ENCODE assay signal across 9 cellular contexts in genomic region chr2:193963472-193964119, GRCh38.
DNase-seq lines count a peak whose midpoint lies in the region; ATAC-seq, FAIRE-seq and TF ChIP-seq lines count a peak whose summit lies in the region.
"Had no signal": no experiment of that assay in that cellular context is flagged by ENCODE, and none has a peak within 500 bp of the region (broad histone marks: within the 10 kb centered on the region; RNA-seq: fewer than 3 reads in every experiment).

No MANE protein-coding gene starts in this region.

- H3K4me3 Mint-ChIP-seq in astrocyte (ENCODE audit: unreplicated experiment) = no peak overlapping the region
- H3K4me3 Mint-ChIP-seq: IgD-negative memory B cell had no signal

- H2AFZ ChIP-seq in KMS-11 (ENCODE audit: low read depth) (no peak overlapping the region), astrocyte (ENCODE audit: low read depth, low read length) (no peak overlapping the region), osteoblast (ENCODE audit: low read length) (no peak overlapping the region)

- H3K4me3 ChIP-seq in KMS-11 (IDR thresholded peaks at IDR 0.05; ENCODE audit: insufficient read depth, low read depth, low read length) = no peak overlapping the region
- no peak overlapping the region for H3K4me3 ChIP-seq in astrocyte (ENCODE audit: insufficient read depth, low read depth, low read length)
- H3K4me3 ChIP-seq in osteoblast (ENCODE audit: insufficient read depth, low read length) = no peak overlapping the region
- H3K4me3 ChIP-seq in kidney (ENCODE audit: low read length in 2 of 2) = no peak overlapping the region

- H3K9ac ChIP-seq in KMS-11 = no peak overlapping the region
- H3K9ac ChIP-seq in astrocyte (ENCODE audit: low read length) = no peak overlapping the region
- H3K9ac ChIP-seq in kidney (ENCODE audit: low read length in 2 of 2) = no peak overlapping the region

- H3K79me2 ChIP-seq in KMS-11 (ENCODE audit: insufficient read depth, low read depth) (no peaks in the 10 kb centered on the region), astrocyte (ENCODE audit: insufficient read depth, low read length) (no peaks in the 10 kb centered on the region), osteoblast (ENCODE audit: insufficient read depth, low read length) (no peaks in the 10 kb centered on the region)

- H3K36me3 ChIP-seq in KMS-11 (ENCODE audit: insufficient read depth) (no peaks in the 10 kb centered on the region), astrocyte (ENCODE audit: insufficient read depth, low read length) (no peaks in the 10 kb centered on the region), osteoblast (ENCODE audit: insufficient read depth, low read length) (no peaks in the 10 kb centered on the region), kidney (ENCODE audit: control insufficient read depth in 1 of 2, insufficient read depth in 2 of 2, low read length in 2 of 2) (no peaks in the 10 kb centered on the region)

- H4K20me1 ChIP-seq in KMS-11 (ENCODE audit: insufficient read depth) (no peaks in the 10 kb centered on the region), astrocyte (ENCODE audit: insufficient read depth, low read length) (no peaks in the 10 kb centered on the region), osteoblast (ENCODE audit: insufficient read depth, low read length) (no peaks in the 10 kb centered on the region)

- H3K9me3 Mint-ChIP-seq in astrocyte (ENCODE audit: unreplicated experiment) = no peaks in the 10 kb centered on the region
- H3K9me3 Mint-ChIP-seq: IgD-negative memory B cell had no signal

- H3K27ac ChIP-seq in KMS-11 (no peak overlapping the region), astrocyte (ENCODE audit: low read depth, low read length) (no peak overlapping the region), osteoblast (ENCODE audit: low read depth, low read length) (no peak overlapping the region), kidney (ENCODE audit: low read depth in 2 of 2, low read length in 2 of 2) (no peak overlapping the region)

- H3K36me3 Mint-ChIP-seq in astrocyte (ENCODE audit: low read depth, unreplicated experiment) = no peaks in the 10 kb centered on the region
- H3K36me3 Mint-ChIP-seq: IgD-negative memory B cell had no signal

- H3K4me1 ChIP-seq in KMS-11 (ENCODE audit: low read depth, poor library complexity, severe bottlenecking) = peaks cover 7% of the 10 kb centered on the region
- H3K4me1 ChIP-seq in astrocyte (ENCODE audit: insufficient read depth, low read length) = peaks cover 2% of the 10 kb centered on the region
- no peaks in the 10 kb centered on the region for H3K4me1 ChIP-seq in osteoblast (ENCODE audit: insufficient read depth, low read length)
- no peaks in the 10 kb centered on the region for H3K4me1 ChIP-seq in kidney (ENCODE audit: control insufficient read depth in 1 of 2, insufficient read depth in 1 of 2, low read depth in 1 of 2, low read length in 2 of 2)

- H3K27me3 ChIP-seq in KMS-11 (ENCODE audit: insufficient read depth, low read depth) = no peaks in the 10 kb centered on the region
- no peaks in the 10 kb centered on the region for H3K27me3 ChIP-seq in astrocyte (ENCODE audit: insufficient read depth, low read length)
- H3K27me3 ChIP-seq in osteoblast (ENCODE audit: insufficient read depth, low read length) = no peaks in the 10 kb centered on the region

- H3K4me1 Mint-ChIP-seq in astrocyte (ENCODE audit: low read depth, unreplicated experiment) = peaks cover 17% of the 10 kb centered on the region
- H3K4me1 Mint-ChIP-seq: IgD-negative memory B cell had no signal

- peak overlapping the region; percentile 73 for H3K27ac Mint-ChIP-seq in astrocyte (ENCODE audit: unreplicated experiment)
- H3K27ac Mint-ChIP-seq: IgD-negative memory B cell had no signal

- H3K27me3 Mint-ChIP-seq in astrocyte (ENCODE audit: low read depth, unreplicated experiment) = no peaks in the 10 kb centered on the region
- H3K27me3 Mint-ChIP-seq: IgD-negative memory B cell had no signal

- DNase-seq in COR-L47 (lab: John Stamatoyannopoulos, UW) (peak; percentile 41), astrocyte (ENCODE audit: low read depth) (peak; percentile 12), osteoblast (ENCODE audit: insufficient read length, low spot score, missing footprints) (peak; percentile 13), kidney (no peak), NCI-H128 (lab: John Stamatoyannopoulos, UW; ENCODE audit: unreplicated experiment) (no peak)

- peak; percentile 43; the same call in 1 of the 2 replicates for TF ChIP-seq CTCF in KMS-11 (conservative IDR thresholded peaks at IDR 0.05; ENCODE audit: low read depth, low read length)
- peak; percentile 66 for TF ChIP-seq CTCF in astrocyte (IDR thresholded peaks at IDR 0.05; ENCODE audit: insufficient read depth, low read depth, low read length)
- peak; percentile 57 for TF ChIP-seq CTCF in osteoblast (IDR thresholded peaks at IDR 0.05; ENCODE audit: extremely low read depth, low read depth, low read length)
- TF ChIP-seq CTCF in kidney (IDR thresholded peaks at IDR 0.05; ENCODE audit: borderline replicate concordance, extremely low read depth, insufficient read depth) = no peak

- no peak for FAIRE-seq in astrocyte (lab: Jason Lieb, UNC)
- FAIRE-seq in kidney (lab: Jason Lieb, UNC) = no peak

- ATAC-seq in GM19372 (IDR thresholded peaks at IDR 0.05; ENCODE audit: low read depth, unreplicated experiment) (peak; percentile 72), GM18520 (IDR thresholded peaks at IDR 0.05; ENCODE audit: unreplicated experiment) (no peak)

- intact Hi-C loops in kidney (cut with DNase I) = no loop called here

- H3K9me3 ChIP-seq in astrocyte (ENCODE audit: insufficient read depth, low read depth, low read length) (no peaks in the 10 kb centered on the region), osteoblast (ENCODE audit: low read depth, low read length) (no peaks in the 10 kb centered on the region), kidney (ENCODE audit: control insufficient read depth in 1 of 2, low read length in 2 of 2) (no peaks in the 10 kb centered on the region)

- no peak overlapping the region for H3K4me2 ChIP-seq in KMS-11
- H3K4me2 ChIP-seq in astrocyte (ENCODE audit: low read length) = no peak overlapping the region
- no peak overlapping the region for H3K4me2 ChIP-seq in osteoblast (ENCODE audit: insufficient read depth, low read length)

Comparison
In these comparisons a context has a peak if more than half of its experiments do, and no peak if none do; other contexts are left out.
1. DNase-seq: peak in COR-L47 (single experiment), astrocyte (single experiment) and osteoblast (single experiment); none in kidney (single experiment) and NCI-H128 (single experiment).